In genomic region chr6:24362363-24362762, GRCh38 we compare ENCODE assay signal across 5 cellular contexts. TPM values are rescaled to one million over a fixed set of nuclear protein-coding genes. Genes with fewer than 3 reads are reported as not detected.
"Had no signal": no experiment of that assay in that cellular context is flagged by ENCODE, and none has a peak within 500 bp of the region (broad histone marks: within the 10 kb centered on the region; RNA-seq: fewer than 3 reads in every experiment).

No MANE protein-coding gene starts in this region.

RNA-seq across cellular contexts. Expression of gene DCDC2, which starts 4.5 kb away (rescaled TPM):
- total RNA-seq: LHCN-M2, MCF 10A, Right ventricle myocardium superior had no signal
- polyA plus RNA-seq: IgD-negative memory B cell, SK-N-SH had no signal
